Comparison of ENCODE assay signal across 1 cellular context in the genomic region with DNA sequence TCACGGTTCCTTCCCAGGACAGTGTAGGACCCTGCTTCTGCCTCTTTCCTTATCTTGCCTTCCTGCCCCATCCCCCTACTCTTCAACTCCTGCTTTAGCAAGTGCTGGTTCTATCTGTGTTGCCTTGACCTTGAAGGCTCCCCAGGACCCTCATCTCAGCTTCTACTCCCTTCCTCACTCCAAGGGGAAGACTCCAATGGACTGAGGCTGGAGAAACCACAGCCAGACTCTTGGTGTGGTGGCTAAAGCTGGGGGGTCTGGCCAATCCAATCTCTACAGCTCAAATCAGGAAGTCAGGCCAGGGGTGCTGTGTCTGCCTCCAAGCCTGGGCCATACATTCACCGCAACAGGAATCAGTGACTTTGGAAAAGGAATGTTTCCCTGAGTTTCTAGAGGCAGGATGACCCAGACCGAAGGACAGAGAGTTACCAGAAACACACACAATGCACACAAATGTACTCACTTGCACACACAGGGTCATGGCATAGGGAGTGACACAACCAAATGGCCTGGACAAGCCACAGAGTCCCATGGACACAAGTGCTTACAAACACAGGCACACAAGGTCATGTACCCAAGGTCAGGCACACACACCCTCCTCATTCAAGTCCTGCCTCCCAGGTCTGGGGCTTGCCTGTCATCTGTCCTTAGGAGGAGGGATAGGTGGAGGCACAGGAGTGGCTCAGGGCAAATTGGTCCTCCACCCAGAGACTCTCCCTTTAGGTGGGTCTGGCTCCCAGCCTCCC.
TF ChIP-seq lines count a peak whose summit lies in the region.

No MANE protein-coding gene starts in this region.

TF ChIP-seq in HepG2, 621 proteins besides CTCF, POLR2A, EP300 and RAD21 (continued from another document and continues in another):
- TF ChIP-seq, protein P1, sequence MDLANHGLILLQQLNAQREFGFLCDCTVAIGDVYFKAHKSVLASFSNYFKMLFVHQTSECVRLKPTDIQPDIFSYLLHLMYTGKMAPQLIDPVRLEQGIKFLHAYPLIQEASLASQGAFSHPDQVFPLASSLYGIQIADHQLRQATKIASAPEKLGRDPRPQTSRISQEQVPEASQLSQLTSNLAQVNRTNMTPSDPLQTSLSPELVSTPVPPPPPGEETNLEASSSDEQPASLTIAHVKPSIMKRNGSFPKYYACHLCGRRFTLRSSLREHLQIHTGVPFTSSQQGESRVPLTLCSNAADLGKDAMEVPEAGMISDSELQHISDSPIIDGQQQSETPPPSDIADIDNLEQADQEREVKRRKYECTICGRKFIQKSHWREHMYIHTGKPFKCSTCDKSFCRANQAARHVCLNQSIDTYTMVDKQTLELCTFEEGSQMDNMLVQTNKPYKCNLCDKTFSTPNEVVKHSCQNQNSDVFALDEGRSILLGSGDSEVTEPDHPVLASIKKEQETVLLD (CRISPR knock-in tag; IDR thresholded peaks at IDR 0.05; ENCODE audit: low read depth): no peak
- 0 out of 2 replicates have a peak, but pooled peaks have one; percentile 14 for TF ChIP-seq ZNF143 (CRISPR knock-in tag; IDR thresholded peaks at IDR 0.05)
- TF ChIP-seq ZNF331 (CRISPR knock-in tag; IDR thresholded peaks at IDR 0.05): no peak
- TF ChIP-seq ZNF749 (CRISPR knock-in tag; IDR thresholded peaks at IDR 0.05; ENCODE audit: borderline replicate concordance): no peak
- peak; percentile 80; the same call in 1 of the 2 replicates for TF ChIP-seq ZNF788 (CRISPR knock-in tag; IDR thresholded peaks at IDR 0.05; ENCODE audit: borderline replicate concordance)
- no peak for TF ChIP-seq SOX13 (IDR thresholded peaks at IDR 0.05)
- peak in 1 of 2 experiments; percentile 49; a peak in 1 of 4 replicates for TF ChIP-seq SOX13 (CRISPR knock-in tag; conservative IDR thresholded peaks at IDR 0.05 in 1 of 2, IDR thresholded peaks at IDR 0.05 in 1 of 2)
- peak in 1 of 2 experiments; percentile 82; a peak in 1 of 4 replicates for TF ChIP-seq NR2F1 (CRISPR knock-in tag; IDR thresholded peaks at IDR 0.05)
- TF ChIP-seq FOXP1 (IDR thresholded peaks at IDR 0.05): no peak
- peak; percentile 71 for TF ChIP-seq FOXP1 (CRISPR knock-in tag; IDR thresholded peaks at IDR 0.05)
- TF ChIP-seq ZNF878 (CRISPR knock-in tag; IDR thresholded peaks at IDR 0.05): no peak
- 0 out of 2 replicates have a peak, but pooled peaks have one; percentile 15 for TF ChIP-seq ZMAT3 (CRISPR knock-in tag; conservative IDR thresholded peaks at IDR 0.05)
- no peak for TF ChIP-seq ZNF441 (CRISPR knock-in tag; IDR thresholded peaks at IDR 0.05; ENCODE audit: borderline replicate concordance)
- TF ChIP-seq PAXIP1 (CRISPR knock-in tag; conservative IDR thresholded peaks at IDR 0.05): peak; percentile 35; the same call in 1 of the 2 replicates
- peak; percentile 75; the same call in 1 of the 2 replicates for TF ChIP-seq RXRB (CRISPR knock-in tag; IDR thresholded peaks at IDR 0.05; ENCODE audit: borderline replicate concordance)
- TF ChIP-seq MYC (CRISPR knock-in tag; IDR thresholded peaks at IDR 0.05; ENCODE audit: borderline replicate concordance): no peak
- TF ChIP-seq ZNF652 (CRISPR knock-in tag; IDR thresholded peaks at IDR 0.05; ENCODE audit: borderline replicate concordance, low read depth): no peak
- TF ChIP-seq ZNF260 (CRISPR knock-in tag; IDR thresholded peaks at IDR 0.05; ENCODE audit: borderline replicate concordance, low read depth): no peak
- no peak for TF ChIP-seq ZNF530 (CRISPR knock-in tag; IDR thresholded peaks at IDR 0.05; ENCODE audit: low read depth)
- TF ChIP-seq NFKB2 (CRISPR knock-in tag; IDR thresholded peaks at IDR 0.05; ENCODE audit: borderline replicate concordance): no peak
- TF ChIP-seq ZNF292 (CRISPR knock-in tag; IDR thresholded peaks at IDR 0.05; ENCODE audit: borderline replicate concordance, low read depth): 0 out of 2 replicates have a peak, but pooled peaks have one; percentile 21
- peak; percentile 78 for TF ChIP-seq GATAD2A (CRISPR knock-in tag; IDR thresholded peaks at IDR 0.05)
- TF ChIP-seq RBFOX2 (IDR thresholded peaks at IDR 0.05; ENCODE audit: low read depth, low read length): no peak
- TF ChIP-seq ZNF792 (CRISPR knock-in tag; IDR thresholded peaks at IDR 0.05): peak; percentile 54; the same call in 1 of the 2 replicates
- TF ChIP-seq HMG20A (CRISPR knock-in tag; IDR thresholded peaks at IDR 0.05; ENCODE audit: borderline replicate concordance): 0 out of 2 replicates have a peak, but pooled peaks have one; percentile 39
- peak; percentile 61 for TF ChIP-seq TBL1XR1 (IDR thresholded peaks at IDR 0.05; ENCODE audit: borderline replicate concordance, low read length, partially characterized antibody)
- no peak for TF ChIP-seq ZSCAN25 (CRISPR knock-in tag; IDR thresholded peaks at IDR 0.05)
- TF ChIP-seq NFIB (CRISPR knock-in tag; IDR thresholded peaks at IDR 0.05; ENCODE audit: borderline replicate concordance): no peak
- TF ChIP-seq ZNF484 (CRISPR knock-in tag; IDR thresholded peaks at IDR 0.05; ENCODE audit: borderline replicate concordance, low read depth): no peak
- no peak for TF ChIP-seq ZSCAN20 (CRISPR knock-in tag; IDR thresholded peaks at IDR 0.05; ENCODE audit: borderline replicate concordance)
- TF ChIP-seq, protein P2, sequence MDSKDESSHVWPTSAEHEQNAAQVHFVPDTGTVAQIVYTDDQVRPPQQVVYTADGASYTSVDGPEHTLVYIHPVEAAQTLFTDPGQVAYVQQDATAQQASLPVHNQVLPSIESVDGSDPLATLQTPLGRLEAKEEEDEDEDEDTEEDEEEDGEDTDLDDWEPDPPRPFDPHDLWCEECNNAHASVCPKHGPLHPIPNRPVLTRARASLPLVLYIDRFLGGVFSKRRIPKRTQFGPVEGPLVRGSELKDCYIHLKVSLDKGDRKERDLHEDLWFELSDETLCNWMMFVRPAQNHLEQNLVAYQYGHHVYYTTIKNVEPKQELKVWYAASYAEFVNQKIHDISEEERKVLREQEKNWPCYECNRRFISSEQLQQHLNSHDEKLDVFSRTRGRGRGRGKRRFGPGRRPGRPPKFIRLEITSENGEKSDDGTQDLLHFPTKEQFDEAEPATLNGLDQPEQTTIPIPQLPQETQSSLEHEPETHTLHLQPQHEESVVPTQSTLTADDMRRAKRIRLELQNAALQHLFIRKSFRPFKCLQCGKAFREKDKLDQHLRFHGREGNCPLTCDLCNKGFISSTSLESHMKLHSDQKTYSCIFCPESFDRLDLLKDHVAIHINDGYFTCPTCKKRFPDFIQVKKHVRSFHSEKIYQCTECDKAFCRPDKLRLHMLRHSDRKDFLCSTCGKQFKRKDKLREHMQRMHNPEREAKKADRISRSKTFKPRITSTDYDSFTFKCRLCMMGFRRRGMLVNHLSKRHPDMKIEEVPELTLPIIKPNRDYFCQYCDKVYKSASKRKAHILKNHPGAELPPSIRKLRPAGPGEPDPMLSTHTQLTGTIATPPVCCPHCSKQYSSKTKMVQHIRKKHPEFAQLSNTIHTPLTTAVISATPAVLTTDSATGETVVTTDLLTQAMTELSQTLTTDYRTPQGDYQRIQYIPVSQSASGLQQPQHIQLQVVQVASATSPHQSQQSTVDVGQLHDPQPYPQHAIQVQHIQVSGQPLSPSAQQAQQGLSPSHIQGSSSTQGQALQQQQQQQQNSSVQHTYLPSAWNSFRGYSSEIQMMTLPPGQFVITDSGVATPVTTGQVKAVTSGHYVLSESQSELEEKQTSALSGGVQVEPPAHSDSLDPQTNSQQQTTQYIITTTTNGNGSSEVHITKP (CRISPR knock-in tag; IDR thresholded peaks at IDR 0.05; ENCODE audit: low read depth): 0 out of 2 replicates have a peak, but pooled peaks have one; percentile 15
- TF ChIP-seq, protein P3, sequence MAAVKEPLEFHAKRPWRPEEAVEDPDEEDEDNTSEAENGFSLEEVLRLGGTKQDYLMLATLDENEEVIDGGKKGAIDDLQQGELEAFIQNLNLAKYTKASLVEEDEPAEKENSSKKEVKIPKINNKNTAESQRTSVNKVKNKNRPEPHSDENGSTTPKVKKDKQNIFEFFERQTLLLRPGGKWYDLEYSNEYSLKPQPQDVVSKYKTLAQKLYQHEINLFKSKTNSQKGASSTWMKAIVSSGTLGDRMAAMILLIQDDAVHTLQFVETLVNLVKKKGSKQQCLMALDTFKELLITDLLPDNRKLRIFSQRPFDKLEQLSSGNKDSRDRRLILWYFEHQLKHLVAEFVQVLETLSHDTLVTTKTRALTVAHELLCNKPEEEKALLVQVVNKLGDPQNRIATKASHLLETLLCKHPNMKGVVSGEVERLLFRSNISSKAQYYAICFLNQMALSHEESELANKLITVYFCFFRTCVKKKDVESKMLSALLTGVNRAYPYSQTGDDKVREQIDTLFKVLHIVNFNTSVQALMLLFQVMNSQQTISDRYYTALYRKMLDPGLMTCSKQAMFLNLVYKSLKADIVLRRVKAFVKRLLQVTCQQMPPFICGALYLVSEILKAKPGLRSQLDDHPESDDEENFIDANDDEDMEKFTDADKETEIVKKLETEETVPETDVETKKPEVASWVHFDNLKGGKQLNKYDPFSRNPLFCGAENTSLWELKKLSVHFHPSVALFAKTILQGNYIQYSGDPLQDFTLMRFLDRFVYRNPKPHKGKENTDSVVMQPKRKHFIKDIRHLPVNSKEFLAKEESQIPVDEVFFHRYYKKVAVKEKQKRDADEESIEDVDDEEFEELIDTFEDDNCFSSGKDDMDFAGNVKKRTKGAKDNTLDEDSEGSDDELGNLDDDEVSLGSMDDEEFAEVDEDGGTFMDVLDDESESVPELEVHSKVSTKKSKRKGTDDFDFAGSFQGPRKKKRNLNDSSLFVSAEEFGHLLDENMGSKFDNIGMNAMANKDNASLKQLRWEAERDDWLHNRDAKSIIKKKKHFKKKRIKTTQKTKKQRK (IDR thresholded peaks at IDR 0.05; ENCODE audit: low read length): no peak
- TF ChIP-seq ZMYM3 (CRISPR knock-in tag; IDR thresholded peaks at IDR 0.05): peak; percentile 82
- 0 out of 2 replicates have a peak, but pooled peaks have one; percentile 22 for TF ChIP-seq MED13 (CRISPR knock-in tag; IDR thresholded peaks at IDR 0.05)
- no peak for TF ChIP-seq ZNF629 (CRISPR knock-in tag; conservative IDR thresholded peaks at IDR 0.05)
- peak; percentile 87 for TF ChIP-seq ZNF263 (CRISPR knock-in tag; IDR thresholded peaks at IDR 0.05)
- no peak; the same call in 1 of the 2 replicates for TF ChIP-seq SSRP1 (CRISPR knock-in tag; IDR thresholded peaks at IDR 0.05)
- 0 out of 2 replicates have a peak, but pooled peaks have one; percentile 30 for TF ChIP-seq MIER2 (CRISPR knock-in tag; IDR thresholded peaks at IDR 0.05)
- TF ChIP-seq HNRNPLL (IDR thresholded peaks at IDR 0.05; ENCODE audit: low read depth, low read length, poor library complexity, severe bottlenecking): no peak
- TF ChIP-seq, protein P4, sequence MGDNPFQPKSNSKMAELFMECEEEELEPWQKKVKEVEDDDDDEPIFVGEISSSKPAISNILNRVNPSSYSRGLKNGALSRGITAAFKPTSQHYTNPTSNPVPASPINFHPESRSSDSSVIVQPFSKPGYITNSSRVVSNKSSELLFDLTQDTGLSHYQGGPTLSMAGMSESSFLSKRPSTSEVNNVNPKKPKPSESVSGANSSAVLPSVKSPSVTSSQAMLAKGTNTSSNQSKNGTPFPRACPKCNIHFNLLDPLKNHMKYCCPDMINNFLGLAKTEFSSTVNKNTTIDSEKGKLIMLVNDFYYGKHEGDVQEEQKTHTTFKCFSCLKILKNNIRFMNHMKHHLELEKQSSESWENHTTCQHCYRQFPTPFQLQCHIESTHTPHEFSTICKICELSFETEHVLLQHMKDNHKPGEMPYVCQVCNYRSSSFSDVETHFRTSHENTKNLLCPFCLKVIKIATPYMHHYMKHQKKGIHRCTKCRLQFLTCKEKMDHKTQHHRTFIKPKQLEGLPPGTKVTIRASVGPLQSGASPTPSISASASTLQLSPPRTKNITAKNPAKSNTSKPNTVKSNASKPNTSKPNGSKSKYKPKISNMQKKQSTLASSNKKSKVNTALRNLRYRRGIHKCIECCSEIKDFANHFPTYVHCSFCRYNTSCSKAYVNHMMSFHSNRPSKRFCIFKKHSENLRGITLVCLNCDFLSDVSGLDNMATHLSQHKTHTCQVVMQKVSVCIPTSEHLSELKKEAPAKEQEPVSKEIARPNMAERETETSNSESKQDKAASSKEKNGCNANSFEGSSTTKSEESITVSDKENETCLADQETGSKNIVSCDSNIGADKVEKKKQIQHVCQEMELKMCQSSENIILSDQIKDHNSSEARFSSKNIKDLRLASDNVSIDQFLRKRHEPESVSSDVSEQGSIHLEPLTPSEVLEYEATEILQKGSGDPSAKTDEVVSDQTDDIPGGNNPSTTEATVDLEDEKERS (CRISPR knock-in tag; IDR thresholded peaks at IDR 0.05): peak; percentile 86; the same call in 1 of the 2 replicates
- TF ChIP-seq ZC3H4 (CRISPR knock-in tag; IDR thresholded peaks at IDR 0.05; ENCODE audit: borderline replicate concordance): 0 out of 2 replicates have a peak, but pooled peaks have one; percentile 28
- TF ChIP-seq RFXANK (CRISPR knock-in tag; IDR thresholded peaks at IDR 0.05): no peak
- 0 out of 2 replicates have a peak, but pooled peaks have one; percentile 45 for TF ChIP-seq TIGD3 (CRISPR knock-in tag; IDR thresholded peaks at IDR 0.05; ENCODE audit: borderline replicate concordance)
